Comparison of ENCODE assay signal across 12 cellular contexts in the genomic region with DNA sequence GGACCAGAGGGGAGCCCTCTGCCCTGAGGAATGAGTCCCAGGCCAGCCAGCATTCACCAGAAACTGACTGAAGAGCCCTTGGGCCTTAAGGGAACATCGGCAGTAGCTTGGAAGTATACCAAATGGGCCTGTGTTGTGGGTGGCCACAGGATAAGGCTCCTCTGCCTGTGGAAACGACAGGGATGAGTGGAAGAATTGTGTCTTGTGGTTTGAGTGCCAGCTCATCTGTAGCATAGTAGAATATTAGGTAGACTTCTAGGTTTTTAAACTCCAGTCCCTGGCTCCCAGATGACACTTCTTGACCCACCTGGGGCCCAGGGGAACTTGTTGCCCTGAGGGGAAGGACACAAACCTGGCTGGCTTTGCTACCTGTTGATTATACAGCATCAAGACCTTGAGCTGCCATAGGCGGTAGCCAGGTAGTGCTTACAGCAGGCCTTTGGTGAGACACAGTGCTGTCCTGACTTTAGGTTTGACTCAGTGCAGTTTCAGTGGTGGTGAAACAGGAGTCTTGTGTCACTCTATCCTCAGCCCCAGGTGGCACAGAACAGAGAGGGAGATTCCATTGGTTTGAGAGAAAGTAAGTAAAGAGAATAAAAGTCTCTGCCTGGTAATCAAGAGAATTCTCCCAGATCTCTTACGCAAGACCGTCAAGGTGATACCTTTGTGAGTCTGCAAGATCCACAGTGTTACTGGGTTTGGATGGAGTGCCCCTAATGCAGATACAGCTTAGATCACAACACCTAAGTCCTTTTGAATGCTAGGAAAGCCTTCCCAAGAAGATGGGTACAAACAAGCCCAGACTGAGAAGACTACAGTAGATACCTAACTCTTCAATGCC. TPM values are rescaled to one million over a fixed set of nuclear protein-coding genes. Genes with fewer than 3 reads are reported as not detected.
DNase-seq lines count a peak whose midpoint lies in the region; ATAC-seq and TF ChIP-seq lines count a peak whose summit lies in the region.
"Had no signal": no experiment of that assay in that cellular context is flagged by ENCODE, and none has a peak within 500 bp of the region (broad histone marks: within the 10 kb centered on the region; RNA-seq: fewer than 3 reads in every experiment).

No MANE protein-coding gene starts in this region.

- H2AFZ ChIP-seq in SK-N-SH (ENCODE audit: low read depth): no peak overlapping the region

- no peak overlapping the region for H3K27ac ChIP-seq in SK-N-SH (ENCODE audit: low read depth in 2 of 2, low read length in 1 of 2)
- H3K27ac ChIP-seq: testis had no signal

- no peak overlapping the region for H3K4me2 ChIP-seq in SK-N-SH

- H4K20me1 ChIP-seq in SK-N-SH (ENCODE audit: insufficient read depth): no peaks in the 10 kb centered on the region

- DNase-seq in GM12864 (ENCODE audit: low read depth): peak; percentile 72
- DNase-seq in SK-N-SH: no peak
- no peak for DNase-seq in NCI-H2196 (lab: John Stamatoyannopoulos, UW; ENCODE audit: unreplicated experiment)
- DNase-seq in NCI-H187 (lab: John Stamatoyannopoulos, UW): no peak
- no peak for DNase-seq in amygdala (lab: John Stamatoyannopoulos, UW)
- DNase-seq: C1 segment of cervical spinal cord, NCI-H1694, PC-3, testis had no signal

- peaks cover 15% of the 10 kb centered on the region for H3K79me2 ChIP-seq in SK-N-SH (ENCODE audit: insufficient read depth)

- TF ChIP-seq CTCF in GM12864 (IDR thresholded peaks at IDR 0.05; ENCODE audit: low read depth, low read length, missing control alignments) (no peak), SK-N-SH (IDR thresholded peaks at IDR 0.05) (no peak)

- POLR2A ChIA-PET in SK-N-SH (lab: Yijun Ruan, JAX): no interaction called here

- WGBS in SK-N-SH (ENCODE audit: low lambda C conversion rate): 83% methylated on average over 5 of the region's 5 CpGs

- H3K9ac ChIP-seq in SK-N-SH: no peak overlapping the region

- peak; percentile 97 for ATAC-seq in GM18868 (IDR thresholded peaks at IDR 0.05; ENCODE audit: unreplicated experiment)
- ATAC-seq in GM21825 (IDR thresholded peaks at IDR 0.05; ENCODE audit: unreplicated experiment): peak; percentile 82
- ATAC-seq in HG03432 (IDR thresholded peaks at IDR 0.05; ENCODE audit: unreplicated experiment): peak; percentile 87
- ATAC-seq: PC-3 had no signal

- H3F3A ChIP-seq in SK-N-SH (replicated peaks; ENCODE audit: insufficient read depth): no peaks in the 10 kb centered on the region

- H3K27me3 ChIP-seq in SK-N-SH (ENCODE audit: insufficient read depth): no peaks in the 10 kb centered on the region
- H3K27me3 ChIP-seq: testis had no signal

- CTCF ChIA-PET in SK-N-SH (lab: Yijun Ruan, JAX): interaction anchor here (1.2 kb wide), 1 partner anchor 8 kb away, joined by 4 read pairs; no protein-coding TSS in a partner anchor

- no peaks in the 10 kb centered on the region for H3K9me2 ChIP-seq in SK-N-SH

- H3K36me3 ChIP-seq in SK-N-SH (replicated peaks in 1 of 2; ENCODE audit: control insufficient read depth in 1 of 2, insufficient read depth in 2 of 2, low read length in 1 of 2): no peaks in the 10 kb centered on the region

- H3K4me1 ChIP-seq in SK-N-SH (ENCODE audit: control insufficient read depth in 1 of 2, insufficient read depth in 2 of 2, low read depth in 1 of 2, low read length in 1 of 2): no peaks in the 10 kb centered on the region
- H3K4me1 ChIP-seq: testis had no signal

- TF ChIP-seq EP300 in SK-N-SH (IDR thresholded peaks at IDR 0.05; ENCODE audit: borderline replicate concordance in 1 of 2, low read depth in 1 of 2, low read length in 1 of 2): no peak

- H3K4me3 ChIP-seq in GM12864 (ENCODE audit: low read depth, low read length): no peak overlapping the region
- no peak overlapping the region for H3K4me3 ChIP-seq in SK-N-SH (ENCODE audit: low read depth in 2 of 2, low read length in 1 of 2)
- H3K4me3 ChIP-seq: testis had no signal

- no peak for TF ChIP-seq RAD21 in SK-N-SH (IDR thresholded peaks at IDR 0.05; ENCODE audit: low read length)

- H3K9me3 ChIP-seq in SK-N-SH: no peaks in the 10 kb centered on the region
- H3K9me3 ChIP-seq: testis had no signal

TF ChIP-seq in SK-N-SH, 30 proteins besides CTCF, POLR2A, EP300 and RAD21:
- TF ChIP-seq GATA2 (CRISPR knock-in tag; IDR thresholded peaks at IDR 0.05) (no peak), RFX5 (IDR thresholded peaks at IDR 0.05; ENCODE audit: low read length) (no peak), TAF1 (IDR thresholded peaks at IDR 0.05; ENCODE audit: borderline replicate concordance, low read depth, low read length) (no peak)
TF ChIP-seq in SK-N-SH: peak in this region for 0.

RNA-seq across cellular contexts. Expression of gene RABGAP1L, which starts 50.2 kb away (rescaled TPM):
- 7.2 and 10.5 TPM in 2 replicates for polyA plus RNA-seq in SK-N-SH (2012; rRNA removed)
- polyA plus RNA-seq in SK-N-SH (2012; cell fraction: cytosol; rRNA removed): 9.5 and 11.1 TPM in 2 replicates
- 9.6 and 9.8 TPM in 2 replicates for polyA plus RNA-seq in SK-N-SH (2012; cell fraction: nucleus; rRNA removed)
